1 cellular context compared by ENCODE assay signal in the genomic region with DNA sequence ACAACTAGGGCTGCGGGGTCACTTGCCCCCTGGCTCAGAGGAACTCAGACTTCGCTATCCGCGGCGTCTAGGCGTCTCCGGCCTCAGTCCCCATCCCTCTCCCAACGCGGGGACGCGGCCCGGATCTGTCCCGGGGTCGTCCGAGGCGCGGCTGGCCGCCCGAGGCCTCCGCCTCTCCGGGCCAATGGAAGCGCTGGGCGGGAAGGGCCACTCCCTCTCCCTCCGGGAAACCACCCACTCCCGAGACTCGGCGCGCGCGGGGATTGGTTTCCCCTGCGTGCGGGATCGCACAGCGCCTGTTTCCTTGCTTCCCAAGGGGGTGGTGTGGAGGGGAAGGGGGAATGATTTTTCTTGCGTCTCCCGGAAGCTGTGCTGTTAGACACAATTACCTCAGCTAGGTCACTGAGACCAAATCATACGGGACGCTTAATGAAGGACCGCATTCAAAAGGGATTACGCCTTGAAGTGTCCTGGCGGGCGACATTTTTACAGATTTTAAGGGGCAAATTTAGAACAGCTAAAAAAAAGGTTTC.
TF ChIP-seq lines count a peak whose summit lies in the region.

No MANE protein-coding gene starts in this region.

TF ChIP-seq in HepG2, 621 proteins besides CTCF, POLR2A, EP300 and RAD21 (continued from another document and continues in another):
- TF ChIP-seq, protein P1, sequence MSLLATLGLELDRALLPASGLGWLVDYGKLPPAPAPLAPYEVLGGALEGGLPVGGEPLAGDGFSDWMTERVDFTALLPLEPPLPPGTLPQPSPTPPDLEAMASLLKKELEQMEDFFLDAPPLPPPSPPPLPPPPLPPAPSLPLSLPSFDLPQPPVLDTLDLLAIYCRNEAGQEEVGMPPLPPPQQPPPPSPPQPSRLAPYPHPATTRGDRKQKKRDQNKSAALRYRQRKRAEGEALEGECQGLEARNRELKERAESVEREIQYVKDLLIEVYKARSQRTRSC (CRISPR knock-in tag; IDR thresholded peaks at IDR 0.05; ENCODE audit: low read depth), result no peak
- TF ChIP-seq, protein P2, sequence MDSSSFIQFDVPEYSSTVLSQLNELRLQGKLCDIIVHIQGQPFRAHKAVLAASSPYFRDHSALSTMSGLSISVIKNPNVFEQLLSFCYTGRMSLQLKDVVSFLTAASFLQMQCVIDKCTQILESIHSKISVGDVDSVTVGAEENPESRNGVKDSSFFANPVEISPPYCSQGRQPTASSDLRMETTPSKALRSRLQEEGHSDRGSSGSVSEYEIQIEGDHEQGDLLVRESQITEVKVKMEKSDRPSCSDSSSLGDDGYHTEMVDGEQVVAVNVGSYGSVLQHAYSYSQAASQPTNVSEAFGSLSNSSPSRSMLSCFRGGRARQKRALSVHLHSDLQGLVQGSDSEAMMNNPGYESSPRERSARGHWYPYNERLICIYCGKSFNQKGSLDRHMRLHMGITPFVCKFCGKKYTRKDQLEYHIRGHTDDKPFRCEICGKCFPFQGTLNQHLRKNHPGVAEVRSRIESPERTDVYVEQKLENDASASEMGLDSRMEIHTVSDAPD (CRISPR knock-in tag; IDR thresholded peaks at IDR 0.05), result no peak
- TF ChIP-seq ARNT2 (CRISPR knock-in tag; IDR thresholded peaks at IDR 0.05; ENCODE audit: low read depth) (no peak), ZFP1 (CRISPR knock-in tag; IDR thresholded peaks at IDR 0.05) (no peak), CHCHD3 (CRISPR knock-in tag; IDR thresholded peaks at IDR 0.05) (no peak), ZNF234 (CRISPR knock-in tag; conservative IDR thresholded peaks at IDR 0.05) (no peak), ZNF737 (CRISPR knock-in tag; IDR thresholded peaks at IDR 0.05; ENCODE audit: borderline replicate concordance) (no peak), ZNF10 (CRISPR knock-in tag; IDR thresholded peaks at IDR 0.05; ENCODE audit: borderline replicate concordance, low read depth) (no peak), ZNF557 (CRISPR knock-in tag; IDR thresholded peaks at IDR 0.05) (no peak), ZNF468 (CRISPR knock-in tag; IDR thresholded peaks at IDR 0.05) (no peak), ZNF549 (CRISPR knock-in tag; IDR thresholded peaks at IDR 0.05) (no peak), SKI (IDR thresholded peaks at IDR 0.05; ENCODE audit: partially characterized antibody) (no peak), ZFP36L2 (CRISPR knock-in tag; IDR thresholded peaks at IDR 0.05) (no peak), ERF (CRISPR knock-in tag; IDR thresholded peaks at IDR 0.05) (peak; percentile 45; the same call in 1 of the 2 replicates), ZKSCAN5 (CRISPR knock-in tag; IDR thresholded peaks at IDR 0.05) (no peak), JARID2 (CRISPR knock-in tag; IDR thresholded peaks at IDR 0.05; ENCODE audit: insufficient replicate concordance) (no peak), CHD4 (IDR thresholded peaks at IDR 0.05; ENCODE audit: borderline replicate concordance, low read length) (no peak), NFE2L1 (CRISPR knock-in tag; IDR thresholded peaks at IDR 0.05; ENCODE audit: borderline replicate concordance) (no peak), ZBTB20 (CRISPR knock-in tag; IDR thresholded peaks at IDR 0.05; ENCODE audit: borderline replicate concordance, low read depth) (peak; percentile 23; the same call in 1 of the 2 replicates), ZMYM4 (CRISPR knock-in tag; IDR thresholded peaks at IDR 0.05) (peak; percentile 88), RARG (CRISPR knock-in tag; IDR thresholded peaks at IDR 0.05; ENCODE audit: low read depth) (no peak), ZFP41 (CRISPR knock-in tag; IDR thresholded peaks at IDR 0.05; ENCODE audit: borderline replicate concordance) (no peak), ZNF790 (CRISPR knock-in tag; IDR thresholded peaks at IDR 0.05; ENCODE audit: borderline replicate concordance) (no peak), ZNF101 (CRISPR knock-in tag; IDR thresholded peaks at IDR 0.05; ENCODE audit: borderline replicate concordance, low read depth) (no peak), SOX13 (IDR thresholded peaks at IDR 0.05) (no peak), SOX13 (CRISPR knock-in tag; conservative IDR thresholded peaks at IDR 0.05 in 1 of 2, IDR thresholded peaks at IDR 0.05 in 1 of 2) (peak in 1 of 2 experiments; percentile 13; a peak in 1 of 4 replicates), DPF2 (CRISPR knock-in tag; IDR thresholded peaks at IDR 0.05; ENCODE audit: borderline replicate concordance, low read depth) (no peak), HOXA3 (CRISPR knock-in tag; IDR thresholded peaks at IDR 0.05) (no peak; the same call in 1 of the 2 replicates), SRSF1 (optimal IDR thresholded peaks at IDR 0.05; ENCODE audit: low read depth, low read length) (no peak), BCL6 (CRISPR knock-in tag; IDR thresholded peaks at IDR 0.05) (0 out of 2 replicates have a peak, but pooled peaks have one; percentile 11), CCAR2 (optimal IDR thresholded peaks at IDR 0.05; ENCODE audit: low read depth, low read length) (no peak), ZSCAN12 (CRISPR knock-in tag; IDR thresholded peaks at IDR 0.05) (no peak)
- TF ChIP-seq, protein P3, sequence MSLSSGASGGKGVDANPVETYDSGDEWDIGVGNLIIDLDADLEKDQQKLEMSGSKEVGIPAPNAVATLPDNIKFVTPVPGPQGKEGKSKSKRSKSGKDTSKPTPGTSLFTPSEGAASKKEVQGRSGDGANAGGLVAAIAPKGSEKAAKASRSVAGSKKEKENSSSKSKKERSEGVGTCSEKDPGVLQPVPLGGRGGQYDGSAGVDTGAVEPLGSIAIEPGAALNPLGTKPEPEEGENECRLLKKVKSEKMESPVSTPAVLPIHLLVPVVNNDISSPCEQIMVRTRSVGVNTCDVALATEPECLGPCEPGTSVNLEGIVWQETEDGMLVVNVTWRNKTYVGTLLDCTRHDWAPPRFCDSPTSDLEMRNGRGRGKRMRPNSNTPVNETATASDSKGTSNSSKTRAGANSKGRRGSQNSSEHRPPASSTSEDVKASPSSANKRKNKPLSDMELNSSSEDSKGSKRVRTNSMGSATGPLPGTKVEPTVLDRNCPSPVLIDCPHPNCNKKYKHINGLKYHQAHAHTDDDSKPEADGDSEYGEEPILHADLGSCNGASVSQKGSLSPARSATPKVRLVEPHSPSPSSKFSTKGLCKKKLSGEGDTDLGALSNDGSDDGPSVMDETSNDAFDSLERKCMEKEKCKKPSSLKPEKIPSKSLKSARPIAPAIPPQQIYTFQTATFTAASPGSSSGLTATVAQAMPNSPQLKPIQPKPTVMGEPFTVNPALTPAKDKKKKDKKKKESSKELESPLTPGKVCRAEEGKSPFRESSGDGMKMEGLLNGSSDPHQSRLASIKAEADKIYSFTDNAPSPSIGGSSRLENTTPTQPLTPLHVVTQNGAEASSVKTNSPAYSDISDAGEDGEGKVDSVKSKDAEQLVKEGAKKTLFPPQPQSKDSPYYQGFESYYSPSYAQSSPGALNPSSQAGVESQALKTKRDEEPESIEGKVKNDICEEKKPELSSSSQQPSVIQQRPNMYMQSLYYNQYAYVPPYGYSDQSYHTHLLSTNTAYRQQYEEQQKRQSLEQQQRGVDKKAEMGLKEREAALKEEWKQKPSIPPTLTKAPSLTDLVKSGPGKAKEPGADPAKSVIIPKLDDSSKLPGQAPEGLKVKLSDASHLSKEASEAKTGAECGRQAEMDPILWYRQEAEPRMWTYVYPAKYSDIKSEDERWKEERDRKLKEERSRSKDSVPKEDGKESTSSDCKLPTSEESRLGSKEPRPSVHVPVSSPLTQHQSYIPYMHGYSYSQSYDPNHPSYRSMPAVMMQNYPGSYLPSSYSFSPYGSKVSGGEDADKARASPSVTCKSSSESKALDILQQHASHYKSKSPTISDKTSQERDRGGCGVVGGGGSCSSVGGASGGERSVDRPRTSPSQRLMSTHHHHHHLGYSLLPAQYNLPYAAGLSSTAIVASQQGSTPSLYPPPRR (CRISPR knock-in tag; IDR thresholded peaks at IDR 0.05; ENCODE audit: borderline replicate concordance), result no peak
- TF ChIP-seq, protein P4, sequence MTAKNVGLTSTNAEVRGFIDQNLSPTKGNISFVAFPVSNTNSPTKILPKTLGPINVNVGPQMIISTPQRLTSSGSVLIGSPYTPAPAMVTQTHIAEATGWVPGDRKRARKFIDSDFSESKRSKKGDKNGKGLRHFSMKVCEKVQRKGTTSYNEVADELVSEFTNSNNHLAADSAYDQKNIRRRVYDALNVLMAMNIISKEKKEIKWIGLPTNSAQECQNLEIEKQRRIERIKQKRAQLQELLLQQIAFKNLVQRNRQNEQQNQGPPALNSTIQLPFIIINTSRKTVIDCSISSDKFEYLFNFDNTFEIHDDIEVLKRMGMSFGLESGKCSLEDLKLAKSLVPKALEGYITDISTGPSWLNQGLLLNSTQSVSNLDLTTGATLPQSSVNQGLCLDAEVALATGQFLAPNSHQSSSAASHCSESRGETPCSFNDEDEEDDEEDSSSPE (CRISPR knock-in tag; IDR thresholded peaks at IDR 0.05), result peak; percentile 80
- TF ChIP-seq, protein P5, sequence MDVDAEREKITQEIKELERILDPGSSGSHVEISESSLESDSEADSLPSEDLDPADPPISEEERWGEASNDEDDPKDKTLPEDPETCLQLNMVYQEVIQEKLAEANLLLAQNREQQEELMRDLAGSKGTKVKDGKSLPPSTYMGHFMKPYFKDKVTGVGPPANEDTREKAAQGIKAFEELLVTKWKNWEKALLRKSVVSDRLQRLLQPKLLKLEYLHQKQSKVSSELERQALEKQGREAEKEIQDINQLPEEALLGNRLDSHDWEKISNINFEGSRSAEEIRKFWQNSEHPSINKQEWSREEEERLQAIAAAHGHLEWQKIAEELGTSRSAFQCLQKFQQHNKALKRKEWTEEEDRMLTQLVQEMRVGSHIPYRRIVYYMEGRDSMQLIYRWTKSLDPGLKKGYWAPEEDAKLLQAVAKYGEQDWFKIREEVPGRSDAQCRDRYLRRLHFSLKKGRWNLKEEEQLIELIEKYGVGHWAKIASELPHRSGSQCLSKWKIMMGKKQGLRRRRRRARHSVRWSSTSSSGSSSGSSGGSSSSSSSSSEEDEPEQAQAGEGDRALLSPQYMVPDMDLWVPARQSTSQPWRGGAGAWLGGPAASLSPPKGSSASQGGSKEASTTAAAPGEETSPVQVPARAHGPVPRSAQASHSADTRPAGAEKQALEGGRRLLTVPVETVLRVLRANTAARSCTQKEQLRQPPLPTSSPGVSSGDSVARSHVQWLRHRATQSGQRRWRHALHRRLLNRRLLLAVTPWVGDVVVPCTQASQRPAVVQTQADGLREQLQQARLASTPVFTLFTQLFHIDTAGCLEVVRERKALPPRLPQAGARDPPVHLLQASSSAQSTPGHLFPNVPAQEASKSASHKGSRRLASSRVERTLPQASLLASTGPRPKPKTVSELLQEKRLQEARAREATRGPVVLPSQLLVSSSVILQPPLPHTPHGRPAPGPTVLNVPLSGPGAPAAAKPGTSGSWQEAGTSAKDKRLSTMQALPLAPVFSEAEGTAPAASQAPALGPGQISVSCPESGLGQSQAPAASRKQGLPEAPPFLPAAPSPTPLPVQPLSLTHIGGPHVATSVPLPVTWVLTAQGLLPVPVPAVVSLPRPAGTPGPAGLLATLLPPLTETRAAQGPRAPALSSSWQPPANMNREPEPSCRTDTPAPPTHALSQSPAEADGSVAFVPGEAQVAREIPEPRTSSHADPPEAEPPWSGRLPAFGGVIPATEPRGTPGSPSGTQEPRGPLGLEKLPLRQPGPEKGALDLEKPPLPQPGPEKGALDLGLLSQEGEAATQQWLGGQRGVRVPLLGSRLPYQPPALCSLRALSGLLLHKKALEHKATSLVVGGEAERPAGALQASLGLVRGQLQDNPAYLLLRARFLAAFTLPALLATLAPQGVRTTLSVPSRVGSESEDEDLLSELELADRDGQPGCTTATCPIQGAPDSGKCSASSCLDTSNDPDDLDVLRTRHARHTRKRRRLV (CRISPR knock-in tag; IDR thresholded peaks at IDR 0.05), result no peak
- TF ChIP-seq, protein P6, sequence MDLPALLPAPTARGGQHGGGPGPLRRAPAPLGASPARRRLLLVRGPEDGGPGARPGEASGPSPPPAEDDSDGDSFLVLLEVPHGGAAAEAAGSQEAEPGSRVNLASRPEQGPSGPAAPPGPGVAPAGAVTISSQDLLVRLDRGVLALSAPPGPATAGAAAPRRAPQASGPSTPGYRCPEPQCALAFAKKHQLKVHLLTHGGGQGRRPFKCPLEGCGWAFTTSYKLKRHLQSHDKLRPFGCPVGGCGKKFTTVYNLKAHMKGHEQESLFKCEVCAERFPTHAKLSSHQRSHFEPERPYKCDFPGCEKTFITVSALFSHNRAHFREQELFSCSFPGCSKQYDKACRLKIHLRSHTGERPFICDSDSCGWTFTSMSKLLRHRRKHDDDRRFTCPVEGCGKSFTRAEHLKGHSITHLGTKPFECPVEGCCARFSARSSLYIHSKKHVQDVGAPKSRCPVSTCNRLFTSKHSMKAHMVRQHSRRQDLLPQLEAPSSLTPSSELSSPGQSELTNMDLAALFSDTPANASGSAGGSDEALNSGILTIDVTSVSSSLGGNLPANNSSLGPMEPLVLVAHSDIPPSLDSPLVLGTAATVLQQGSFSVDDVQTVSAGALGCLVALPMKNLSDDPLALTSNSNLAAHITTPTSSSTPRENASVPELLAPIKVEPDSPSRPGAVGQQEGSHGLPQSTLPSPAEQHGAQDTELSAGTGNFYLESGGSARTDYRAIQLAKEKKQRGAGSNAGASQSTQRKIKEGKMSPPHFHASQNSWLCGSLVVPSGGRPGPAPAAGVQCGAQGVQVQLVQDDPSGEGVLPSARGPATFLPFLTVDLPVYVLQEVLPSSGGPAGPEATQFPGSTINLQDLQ (CRISPR knock-in tag; IDR thresholded peaks at IDR 0.05), result no peak
- TF ChIP-seq, protein P7, sequence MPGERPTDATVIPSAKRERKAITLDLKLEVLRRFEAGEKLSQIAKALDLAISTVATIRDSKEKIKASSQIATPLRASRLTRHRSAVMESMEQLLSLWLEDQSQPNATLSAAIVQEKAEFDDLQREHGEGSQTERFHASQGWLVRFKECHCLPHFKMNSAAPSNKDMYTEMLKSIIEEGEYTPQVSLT (CRISPR knock-in tag; IDR thresholded peaks at IDR 0.05; ENCODE audit: borderline replicate concordance, low read depth), result no peak
- TF ChIP-seq, protein P8, sequence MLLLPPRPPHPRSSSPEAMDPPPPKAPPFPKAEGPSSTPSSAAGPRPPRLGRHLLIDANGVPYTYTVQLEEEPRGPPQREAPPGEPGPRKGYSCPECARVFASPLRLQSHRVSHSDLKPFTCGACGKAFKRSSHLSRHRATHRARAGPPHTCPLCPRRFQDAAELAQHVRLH (CRISPR knock-in tag; IDR thresholded peaks at IDR 0.05; ENCODE audit: borderline replicate concordance, low read depth), result no peak; the same call in 1 of the 2 replicates
- TF ChIP-seq, protein P9, sequence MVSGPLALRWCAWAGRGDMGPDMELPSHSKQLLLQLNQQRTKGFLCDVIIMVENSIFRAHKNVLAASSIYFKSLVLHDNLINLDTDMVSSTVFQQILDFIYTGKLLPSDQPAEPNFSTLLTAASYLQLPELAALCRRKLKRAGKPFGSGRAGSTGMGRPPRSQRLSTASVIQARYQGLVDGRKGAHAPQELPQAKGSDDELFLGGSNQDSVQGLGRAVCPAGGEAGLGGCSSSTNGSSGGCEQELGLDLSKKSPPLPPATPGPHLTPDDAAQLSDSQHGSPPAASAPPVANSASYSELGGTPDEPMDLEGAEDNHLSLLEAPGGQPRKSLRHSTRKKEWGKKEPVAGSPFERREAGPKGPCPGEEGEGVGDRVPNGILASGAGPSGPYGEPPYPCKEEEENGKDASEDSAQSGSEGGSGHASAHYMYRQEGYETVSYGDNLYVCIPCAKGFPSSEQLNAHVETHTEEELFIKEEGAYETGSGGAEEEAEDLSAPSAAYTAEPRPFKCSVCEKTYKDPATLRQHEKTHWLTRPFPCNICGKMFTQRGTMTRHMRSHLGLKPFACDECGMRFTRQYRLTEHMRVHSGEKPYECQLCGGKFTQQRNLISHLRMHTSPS (CRISPR knock-in tag; IDR thresholded peaks at IDR 0.05; ENCODE audit: low read depth), result no peak
